ENCODE assay signal across 18 cellular contexts in genomic region chr12:3772380-3772779, GRCh38. TPM values are rescaled to one million over a fixed set of nuclear protein-coding genes. Genes with fewer than 3 reads are reported as not detected.
DNase-seq lines count a peak whose midpoint lies in the region; ATAC-seq and TF ChIP-seq lines count a peak whose summit lies in the region.
"Had no signal": no experiment of that assay in that cellular context is flagged by ENCODE, and none has a peak within 500 bp of the region (broad histone marks: within the 10 kb centered on the region; RNA-seq: fewer than 3 reads in every experiment).

No MANE protein-coding gene starts in this region.

- no peak overlapping the region for H3K4me3 Mint-ChIP-seq in activated CD8-positive, alpha-beta memory T cell treated with anti-CD3 and anti-CD28 coated beads, Interleukin-2, amount 10 ng/mL, durations not matched to agents 7 days and 5 days
- no peak overlapping the region for H3K4me3 Mint-ChIP-seq in stimulated activated naive B cell treated with anti-CD40 and anti-IgM and Interleukin-4, amounts not matched to agents 10 μg/mL and 1 μg/mL and 100 μg/mL, for 72 hours
- H3K4me3 Mint-ChIP-seq: IgD-negative memory B cell had no signal

- TF ChIP-seq CTCF in cardiac fibroblast (IDR thresholded peaks at IDR 0.05; ENCODE audit: low read depth, low read length) = no peak

- ATAC-seq in activated CD8-positive, alpha-beta memory T cell treated with anti-CD3 and anti-CD28 coated beads, Interleukin-2, amount 10 ng/mL, durations not matched to agents 7 days and 5 days = peak; percentile 20
- ATAC-seq in stimulated activated naive B cell treated with anti-CD40 and anti-IgM and Interleukin-4, amounts not matched to agents 10 μg/mL and 1 μg/mL and 100 μg/mL, for 72 hours (replicated peaks) = no peak
- ATAC-seq: HCT116 had no signal

- H3K27ac Mint-ChIP-seq in activated CD8-positive, alpha-beta memory T cell treated with anti-CD3 and anti-CD28 coated beads, Interleukin-2, amount 10 ng/mL, durations not matched to agents 7 days and 5 days = no peak overlapping the region
- no peak overlapping the region for H3K27ac Mint-ChIP-seq in stimulated activated naive B cell treated with anti-CD40 and anti-IgM and Interleukin-4, amounts not matched to agents 10 μg/mL and 1 μg/mL and 100 μg/mL, for 72 hours

- peaks cover 10% of the 10 kb centered on the region for H3K4me1 Mint-ChIP-seq in activated CD8-positive, alpha-beta memory T cell treated with anti-CD3 and anti-CD28 coated beads, Interleukin-2, amount 10 ng/mL, durations not matched to agents 7 days and 5 days
- H3K4me1 Mint-ChIP-seq in stimulated activated naive B cell treated with anti-CD40 and anti-IgM and Interleukin-4, amounts not matched to agents 10 μg/mL and 1 μg/mL and 100 μg/mL, for 72 hours = no peaks in the 10 kb centered on the region
- H3K4me1 Mint-ChIP-seq: IgD-negative memory B cell had no signal

- CTCF ChIA-PET in activated CD8-positive, alpha-beta memory T cell treated with anti-CD3 and anti-CD28 coated beads, Interleukin-2, amount 10 ng/mL, durations not matched to agents 7 days and 5 days (lab: Charles Lee) = interaction anchor here (0.8 to 4.2 kb wide), 9 partner anchors 12 to 473 kb away, joined by 3 to 32 read pairs (median 4); partner anchors contain the start of gene CRACR2A

- no peak for DNase-seq in activated CD8-positive, alpha-beta memory T cell treated with anti-CD3 and anti-CD28 coated beads, Interleukin-2, amount 10 ng/mL, durations not matched to agents 7 days and 5 days
- no peak for DNase-seq in activated CD8-positive, alpha-beta memory T cell treated with anti-CD3 and anti-CD28 coated beads, Interleukin-2, amount 50 U/mL, for 48 hours
- DNase-seq in HS-5 (ENCODE audit: low read depth) = peak; percentile 38
- DNase-seq in cardiac fibroblast (ENCODE audit: low read depth in 2 of 2) = peak; percentile 5 to 85
- peak; percentile 15 to 87 for DNase-seq in lung microvascular endothelial cell (ENCODE audit: low read depth in 2 of 2)
- no peak for DNase-seq in stimulated activated naive B cell treated with anti-CD40 and anti-IgM and Interleukin-4, amounts not matched to agents 10 μg/mL and 1 μg/mL and 100 μg/mL, for 72 hours
- DNase-seq in central memory CD4-positive, alpha-beta T cell = no peak
- DNase-seq in stimulated activated CD4-positive, alpha-beta T cell treated with anti-CD3 and anti-CD28 coated beads, Interleukin-4, amount 100 ng/mL, for 24 hours = no peak
- DNase-seq: kidney glomerular epithelial cell, MV-4-11, NCI-H2029 treated with DMSO at 0.1 percent for 48 hours, NCI-H510A treated with DMSO at 0.1 percent for 48 hours, SHP77 treated with DMSO at 0.1 percent for 48 hours, spleen had no signal

- H3K27me3 Mint-ChIP-seq in activated CD8-positive, alpha-beta memory T cell treated with anti-CD3 and anti-CD28 coated beads, Interleukin-2, amount 10 ng/mL, durations not matched to agents 7 days and 5 days = no peaks in the 10 kb centered on the region
- no peaks in the 10 kb centered on the region for H3K27me3 Mint-ChIP-seq in stimulated activated naive B cell treated with anti-CD40 and anti-IgM and Interleukin-4, amounts not matched to agents 10 μg/mL and 1 μg/mL and 100 μg/mL, for 72 hours
- H3K27me3 Mint-ChIP-seq: IgD-negative memory B cell had no signal

- no peak overlapping the region for H3K4me3 ChIP-seq in cardiac fibroblast (replicated peaks in 1 of 2; ENCODE audit: low read depth in 2 of 2, low read length in 2 of 2)
- H3K4me3 ChIP-seq: cardiac muscle cell, spleen, thoracic aorta had no signal

- H3K9me3 Mint-ChIP-seq in activated CD8-positive, alpha-beta memory T cell treated with anti-CD3 and anti-CD28 coated beads, Interleukin-2, amount 10 ng/mL, durations not matched to agents 7 days and 5 days (ENCODE audit: low read depth) = no peaks in the 10 kb centered on the region
- no peaks in the 10 kb centered on the region for H3K9me3 Mint-ChIP-seq in stimulated activated naive B cell treated with anti-CD40 and anti-IgM and Interleukin-4, amounts not matched to agents 10 μg/mL and 1 μg/mL and 100 μg/mL, for 72 hours
- H3K9me3 Mint-ChIP-seq: IgD-negative memory B cell had no signal

- peaks cover 1% of the 10 kb centered on the region for H3K36me3 Mint-ChIP-seq in activated CD8-positive, alpha-beta memory T cell treated with anti-CD3 and anti-CD28 coated beads, Interleukin-2, amount 10 ng/mL, durations not matched to agents 7 days and 5 days
- peaks cover 0 to 4% of the 10 kb centered on the region in 2 donors for H3K36me3 Mint-ChIP-seq in stimulated activated naive B cell treated with anti-CD40 and anti-IgM and Interleukin-4, amounts not matched to agents 10 μg/mL and 1 μg/mL and 100 μg/mL, for 72 hours
- H3K36me3 Mint-ChIP-seq: IgD-negative memory B cell had no signal

RNA-seq across cellular contexts. Expression of gene CRACR2A, which starts 19.5 kb away (rescaled TPM):
- total RNA-seq in activated CD8-positive, alpha-beta memory T cell treated with anti-CD3 and anti-CD28 coated beads, Interleukin-2, amount 10 ng/mL, durations not matched to agents 7 days and 5 days = 10 to 100 TPM; 36.5 to 52.0 TPM
- 12.2 and 13.9 TPM in 2 replicates for total RNA-seq in lung microvascular endothelial cell

Comparison
In these comparisons a context has a peak if more than half of its experiments do, and no peak if none do; other contexts are left out.
1. DNase-seq: peak in HS-5 (single experiment), cardiac fibroblast (2 of 2) and lung microvascular endothelial cell (2 of 2); none in activated CD8-positive, alpha-beta memory T cell treated with anti-CD3 and anti-CD28 coated beads, Interleukin-2, amount 10 ng/mL, durations not matched to agents 7 days and 5 days (single experiment), activated CD8-positive, alpha-beta memory T cell treated with anti-CD3 and anti-CD28 coated beads, Interleukin-2, amount 50 U/mL, for 48 hours (single experiment), stimulated activated naive B cell treated with anti-CD40 and anti-IgM and Interleukin-4, amounts not matched to agents 10 μg/mL and 1 μg/mL and 100 μg/mL, for 72 hours (single experiment), central memory CD4-positive, alpha-beta T cell (single experiment) and stimulated activated CD4-positive, alpha-beta T cell treated with anti-CD3 and anti-CD28 coated beads, Interleukin-4, amount 100 ng/mL, for 24 hours (single experiment).